1 cellular context compared by ENCODE assay signal in the genomic region with DNA sequence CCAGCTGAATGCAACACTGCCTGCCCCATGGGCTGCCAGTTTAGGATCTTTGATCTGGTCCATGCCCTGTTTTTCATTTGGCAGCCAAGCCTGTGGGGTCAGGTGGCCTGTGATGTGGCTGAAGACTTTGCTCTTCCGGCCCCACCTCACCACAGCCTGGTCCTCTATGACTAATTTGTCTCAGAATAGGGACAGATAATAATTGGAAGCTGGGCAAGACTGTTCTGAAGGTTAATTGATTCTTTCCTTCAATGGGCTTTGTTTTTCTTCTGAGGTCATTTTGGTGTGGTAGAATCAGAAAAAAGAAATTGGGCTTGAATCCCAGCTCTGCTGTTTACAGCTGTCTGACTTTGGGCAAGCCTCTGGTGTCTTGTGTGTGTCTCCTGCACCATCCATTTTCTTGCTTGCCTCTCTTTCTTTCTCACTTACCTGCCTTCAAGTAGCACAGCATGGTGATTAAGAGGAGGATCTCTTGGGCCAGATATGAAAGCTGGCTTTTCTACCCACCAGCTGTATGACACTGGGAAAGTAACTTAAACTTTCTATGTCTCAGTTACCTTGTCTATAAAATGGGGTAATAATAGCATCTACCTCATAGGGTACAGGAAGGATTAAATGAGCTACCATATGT.
A peak's percentile ranks its signal among the peaks of the same experiment; 100 is the strongest.
TF ChIP-seq lines count a peak whose summit lies in the region.

No MANE protein-coding gene starts in this region.

TF ChIP-seq in HepG2, 621 proteins besides CTCF, POLR2A, EP300 and RAD21 (continued from another document and continues in another):
- TF ChIP-seq, protein P1, sequence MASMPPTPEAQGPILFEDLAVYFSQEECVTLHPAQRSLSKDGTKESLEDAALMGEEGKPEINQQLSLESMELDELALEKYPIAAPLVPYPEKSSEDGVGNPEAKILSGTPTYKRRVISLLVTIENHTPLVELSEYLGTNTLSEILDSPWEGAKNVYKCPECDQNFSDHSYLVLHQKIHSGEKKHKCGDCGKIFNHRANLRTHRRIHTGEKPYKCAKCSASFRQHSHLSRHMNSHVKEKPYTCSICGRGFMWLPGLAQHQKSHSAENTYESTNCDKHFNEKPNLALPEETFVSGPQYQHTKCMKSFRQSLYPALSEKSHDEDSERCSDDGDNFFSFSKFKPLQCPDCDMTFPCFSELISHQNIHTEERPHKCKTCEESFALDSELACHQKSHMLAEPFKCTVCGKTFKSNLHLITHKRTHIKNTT (CRISPR knock-in tag; IDR thresholded peaks at IDR 0.05) = no peak
- TF ChIP-seq FOXM1 (CRISPR knock-in tag; IDR thresholded peaks at IDR 0.05) (no peak), RFXAP (CRISPR knock-in tag; IDR thresholded peaks at IDR 0.05; ENCODE audit: borderline replicate concordance) (no peak), PITX1 (CRISPR knock-in tag; IDR thresholded peaks at IDR 0.05) (peak; percentile 18; the same call in 1 of the 2 replicates), RXRA (CRISPR knock-in tag; IDR thresholded peaks at IDR 0.05) (peak; percentile 24; the same call in 1 of the 2 replicates), ZNF317 (CRISPR knock-in tag; IDR thresholded peaks at IDR 0.05) (0 out of 2 replicates have a peak, but pooled peaks have one; percentile 47), ZNF792 (CRISPR knock-in tag; IDR thresholded peaks at IDR 0.05) (no peak), HDAC1 (CRISPR knock-in tag; IDR thresholded peaks at IDR 0.05) (peak; percentile 28; the same call in 1 of the 2 replicates), PTBP1 (IDR thresholded peaks at IDR 0.05; ENCODE audit: low read depth, low read length, poor library complexity, severe bottlenecking) (no peak), YEATS2 (CRISPR knock-in tag; IDR thresholded peaks at IDR 0.05; ENCODE audit: borderline replicate concordance) (no peak), ZNF232 (CRISPR knock-in tag; IDR thresholded peaks at IDR 0.05; ENCODE audit: borderline replicate concordance) (no peak), MTA3 (CRISPR knock-in tag; IDR thresholded peaks at IDR 0.05) (no peak), ZSCAN21 (CRISPR knock-in tag; IDR thresholded peaks at IDR 0.05; ENCODE audit: borderline replicate concordance) (no peak), TBX2 (CRISPR knock-in tag; IDR thresholded peaks at IDR 0.05; ENCODE audit: borderline replicate concordance) (peak; percentile 63; the same call in 1 of the 2 replicates), ATF7 (IDR thresholded peaks at IDR 0.05) (no peak), ATF7 (CRISPR knock-in tag; IDR thresholded peaks at IDR 0.05) (no peak), GPN1 (CRISPR knock-in tag; IDR thresholded peaks at IDR 0.05; ENCODE audit: borderline replicate concordance) (no peak), ZNF530 (CRISPR knock-in tag; IDR thresholded peaks at IDR 0.05; ENCODE audit: low read depth) (no peak), HNRNPL (IDR thresholded peaks at IDR 0.05; ENCODE audit: low read depth, low read length) (0 out of 2 replicates have a peak, but pooled peaks have one; percentile 48), SP140L (CRISPR knock-in tag; IDR thresholded peaks at IDR 0.05; ENCODE audit: borderline replicate concordance) (no peak), HNF4A (CRISPR knock-in tag; IDR thresholded peaks at IDR 0.05) (peak; percentile 83), ZBTB7B (CRISPR knock-in tag; IDR thresholded peaks at IDR 0.05) (no peak), ZNF780A (CRISPR knock-in tag; IDR thresholded peaks at IDR 0.05) (no peak), GATAD2A (CRISPR knock-in tag; IDR thresholded peaks at IDR 0.05) (peak; percentile 79), SRSF9 (IDR thresholded peaks at IDR 0.05; ENCODE audit: borderline replicate concordance, insufficient read depth, low read depth, low read length, poor library complexity, severe bottlenecking) (no peak), SRY (CRISPR knock-in tag; IDR thresholded peaks at IDR 0.05) (no peak), SOX6 (IDR thresholded peaks at IDR 0.05) (no peak), SOX6 (CRISPR knock-in tag; IDR thresholded peaks at IDR 0.05) (peak; percentile 83), RCOR2 (CRISPR knock-in tag; IDR thresholded peaks at IDR 0.05) (0 out of 2 replicates have a peak, but pooled peaks have one; percentile 13)
- TF ChIP-seq, protein P2, sequence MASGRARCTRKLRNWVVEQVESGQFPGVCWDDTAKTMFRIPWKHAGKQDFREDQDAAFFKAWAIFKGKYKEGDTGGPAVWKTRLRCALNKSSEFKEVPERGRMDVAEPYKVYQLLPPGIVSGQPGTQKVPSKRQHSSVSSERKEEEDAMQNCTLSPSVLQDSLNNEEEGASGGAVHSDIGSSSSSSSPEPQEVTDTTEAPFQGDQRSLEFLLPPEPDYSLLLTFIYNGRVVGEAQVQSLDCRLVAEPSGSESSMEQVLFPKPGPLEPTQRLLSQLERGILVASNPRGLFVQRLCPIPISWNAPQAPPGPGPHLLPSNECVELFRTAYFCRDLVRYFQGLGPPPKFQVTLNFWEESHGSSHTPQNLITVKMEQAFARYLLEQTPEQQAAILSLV (CRISPR knock-in tag; IDR thresholded peaks at IDR 0.05; ENCODE audit: borderline replicate concordance) = no peak
- TF ChIP-seq, protein P3, sequence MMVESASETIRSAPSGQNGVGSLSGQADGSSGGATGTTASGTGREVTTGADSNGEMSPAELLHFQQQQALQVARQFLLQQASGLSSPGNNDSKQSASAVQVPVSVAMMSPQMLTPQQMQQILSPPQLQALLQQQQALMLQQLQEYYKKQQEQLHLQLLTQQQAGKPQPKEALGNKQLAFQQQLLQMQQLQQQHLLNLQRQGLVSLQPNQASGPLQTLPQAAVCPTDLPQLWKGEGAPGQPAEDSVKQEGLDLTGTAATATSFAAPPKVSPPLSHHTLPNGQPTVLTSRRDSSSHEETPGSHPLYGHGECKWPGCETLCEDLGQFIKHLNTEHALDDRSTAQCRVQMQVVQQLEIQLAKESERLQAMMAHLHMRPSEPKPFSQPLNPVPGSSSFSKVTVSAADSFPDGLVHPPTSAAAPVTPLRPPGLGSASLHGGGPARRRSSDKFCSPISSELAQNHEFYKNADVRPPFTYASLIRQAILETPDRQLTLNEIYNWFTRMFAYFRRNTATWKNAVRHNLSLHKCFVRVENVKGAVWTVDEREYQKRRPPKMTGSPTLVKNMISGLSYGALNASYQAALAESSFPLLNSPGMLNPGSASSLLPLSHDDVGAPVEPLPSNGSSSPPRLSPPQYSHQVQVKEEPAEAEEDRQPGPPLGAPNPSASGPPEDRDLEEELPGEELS (CRISPR knock-in tag; IDR thresholded peaks at IDR 0.05) = peak; percentile 50; the same call in 1 of the 2 replicates
- TF ChIP-seq, protein P4, sequence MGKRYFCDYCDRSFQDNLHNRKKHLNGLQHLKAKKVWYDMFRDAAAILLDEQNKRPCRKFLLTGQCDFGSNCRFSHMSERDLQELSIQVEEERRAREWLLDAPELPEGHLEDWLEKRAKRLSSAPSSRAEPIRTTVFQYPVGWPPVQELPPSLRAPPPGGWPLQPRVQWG (CRISPR knock-in tag; IDR thresholded peaks at IDR 0.05; ENCODE audit: borderline replicate concordance, low read depth) = no peak
- TF ChIP-seq, protein P5, sequence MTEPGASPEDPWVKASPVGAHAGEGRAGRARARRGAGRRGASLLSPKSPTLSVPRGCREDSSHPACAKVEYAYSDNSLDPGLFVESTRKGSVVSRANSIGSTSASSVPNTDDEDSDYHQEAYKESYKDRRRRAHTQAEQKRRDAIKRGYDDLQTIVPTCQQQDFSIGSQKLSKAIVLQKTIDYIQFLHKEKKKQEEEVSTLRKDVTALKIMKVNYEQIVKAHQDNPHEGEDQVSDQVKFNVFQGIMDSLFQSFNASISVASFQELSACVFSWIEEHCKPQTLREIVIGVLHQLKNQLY (CRISPR knock-in tag; IDR thresholded peaks at IDR 0.05) = no peak
- TF ChIP-seq, protein P6, sequence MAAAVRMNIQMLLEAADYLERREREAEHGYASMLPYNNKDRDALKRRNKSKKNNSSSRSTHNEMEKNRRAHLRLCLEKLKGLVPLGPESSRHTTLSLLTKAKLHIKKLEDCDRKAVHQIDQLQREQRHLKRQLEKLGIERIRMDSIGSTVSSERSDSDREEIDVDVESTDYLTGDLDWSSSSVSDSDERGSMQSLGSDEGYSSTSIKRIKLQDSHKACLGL (CRISPR knock-in tag; IDR thresholded peaks at IDR 0.05) = no peak
- TF ChIP-seq, protein P7, sequence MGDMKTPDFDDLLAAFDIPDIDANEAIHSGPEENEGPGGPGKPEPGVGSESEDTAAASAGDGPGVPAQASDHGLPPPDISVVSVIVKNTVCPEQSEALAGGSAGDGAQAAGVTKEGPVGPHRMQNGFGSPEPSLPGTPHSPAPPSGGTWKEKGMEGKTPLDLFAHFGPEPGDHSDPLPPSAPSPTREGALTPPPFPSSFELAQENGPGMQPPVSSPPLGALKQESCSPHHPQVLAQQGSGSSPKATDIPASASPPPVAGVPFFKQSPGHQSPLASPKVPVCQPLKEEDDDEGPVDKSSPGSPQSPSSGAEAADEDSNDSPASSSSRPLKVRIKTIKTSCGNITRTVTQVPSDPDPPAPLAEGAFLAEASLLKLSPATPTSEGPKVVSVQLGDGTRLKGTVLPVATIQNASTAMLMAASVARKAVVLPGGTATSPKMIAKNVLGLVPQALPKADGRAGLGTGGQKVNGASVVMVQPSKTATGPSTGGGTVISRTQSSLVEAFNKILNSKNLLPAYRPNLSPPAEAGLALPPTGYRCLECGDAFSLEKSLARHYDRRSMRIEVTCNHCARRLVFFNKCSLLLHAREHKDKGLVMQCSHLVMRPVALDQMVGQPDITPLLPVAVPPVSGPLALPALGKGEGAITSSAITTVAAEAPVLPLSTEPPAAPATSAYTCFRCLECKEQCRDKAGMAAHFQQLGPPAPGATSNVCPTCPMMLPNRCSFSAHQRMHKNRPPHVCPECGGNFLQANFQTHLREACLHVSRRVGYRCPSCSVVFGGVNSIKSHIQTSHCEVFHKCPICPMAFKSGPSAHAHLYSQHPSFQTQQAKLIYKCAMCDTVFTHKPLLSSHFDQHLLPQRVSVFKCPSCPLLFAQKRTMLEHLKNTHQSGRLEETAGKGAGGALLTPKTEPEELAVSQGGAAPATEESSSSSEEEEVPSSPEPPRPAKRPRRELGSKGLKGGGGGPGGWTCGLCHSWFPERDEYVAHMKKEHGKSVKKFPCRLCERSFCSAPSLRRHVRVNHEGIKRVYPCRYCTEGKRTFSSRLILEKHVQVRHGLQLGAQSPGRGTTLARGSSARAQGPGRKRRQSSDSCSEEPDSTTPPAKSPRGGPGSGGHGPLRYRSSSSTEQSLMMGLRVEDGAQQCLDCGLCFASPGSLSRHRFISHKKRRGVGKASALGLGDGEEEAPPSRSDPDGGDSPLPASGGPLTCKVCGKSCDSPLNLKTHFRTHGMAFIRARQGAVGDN (CRISPR knock-in tag; IDR thresholded peaks at IDR 0.05) = peak; percentile 54; the same call in 1 of the 2 replicates
- TF ChIP-seq, protein P8, sequence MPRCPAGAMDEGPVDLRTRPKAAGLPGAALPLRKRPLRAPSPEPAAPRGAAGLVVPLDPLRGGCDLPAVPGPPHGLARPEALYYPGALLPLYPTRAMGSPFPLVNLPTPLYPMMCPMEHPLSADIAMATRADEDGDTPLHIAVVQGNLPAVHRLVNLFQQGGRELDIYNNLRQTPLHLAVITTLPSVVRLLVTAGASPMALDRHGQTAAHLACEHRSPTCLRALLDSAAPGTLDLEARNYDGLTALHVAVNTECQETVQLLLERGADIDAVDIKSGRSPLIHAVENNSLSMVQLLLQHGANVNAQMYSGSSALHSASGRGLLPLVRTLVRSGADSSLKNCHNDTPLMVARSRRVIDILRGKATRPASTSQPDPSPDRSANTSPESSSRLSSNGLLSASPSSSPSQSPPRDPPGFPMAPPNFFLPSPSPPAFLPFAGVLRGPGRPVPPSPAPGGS (CRISPR knock-in tag; IDR thresholded peaks at IDR 0.05) = no peak
- TF ChIP-seq, protein P9, sequence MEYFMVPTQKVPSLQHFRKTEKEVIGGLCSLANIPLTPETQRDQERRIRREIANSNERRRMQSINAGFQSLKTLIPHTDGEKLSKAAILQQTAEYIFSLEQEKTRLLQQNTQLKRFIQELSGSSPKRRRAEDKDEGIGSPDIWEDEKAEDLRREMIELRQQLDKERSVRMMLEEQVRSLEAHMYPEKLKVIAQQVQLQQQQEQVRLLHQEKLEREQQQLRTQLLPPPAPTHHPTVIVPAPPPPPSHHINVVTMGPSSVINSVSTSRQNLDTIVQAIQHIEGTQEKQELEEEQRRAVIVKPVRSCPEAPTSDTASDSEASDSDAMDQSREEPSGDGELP (IDR thresholded peaks at IDR 0.05; ENCODE audit: borderline replicate concordance, low read depth) = peak; percentile 59; the same call in 1 of the 2 replicates
- TF ChIP-seq, protein P10, sequence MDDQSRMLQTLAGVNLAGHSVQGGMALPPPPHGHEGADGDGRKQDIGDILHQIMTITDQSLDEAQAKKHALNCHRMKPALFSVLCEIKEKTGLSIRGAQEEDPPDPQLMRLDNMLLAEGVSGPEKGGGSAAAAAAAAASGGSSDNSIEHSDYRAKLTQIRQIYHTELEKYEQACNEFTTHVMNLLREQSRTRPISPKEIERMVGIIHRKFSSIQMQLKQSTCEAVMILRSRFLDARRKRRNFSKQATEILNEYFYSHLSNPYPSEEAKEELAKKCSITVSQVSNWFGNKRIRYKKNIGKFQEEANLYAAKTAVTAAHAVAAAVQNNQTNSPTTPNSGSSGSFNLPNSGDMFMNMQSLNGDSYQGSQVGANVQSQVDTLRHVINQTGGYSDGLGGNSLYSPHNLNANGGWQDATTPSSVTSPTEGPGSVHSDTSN (CRISPR knock-in tag; IDR thresholded peaks at IDR 0.05; ENCODE audit: borderline replicate concordance) = no peak
- TF ChIP-seq, protein P11, sequence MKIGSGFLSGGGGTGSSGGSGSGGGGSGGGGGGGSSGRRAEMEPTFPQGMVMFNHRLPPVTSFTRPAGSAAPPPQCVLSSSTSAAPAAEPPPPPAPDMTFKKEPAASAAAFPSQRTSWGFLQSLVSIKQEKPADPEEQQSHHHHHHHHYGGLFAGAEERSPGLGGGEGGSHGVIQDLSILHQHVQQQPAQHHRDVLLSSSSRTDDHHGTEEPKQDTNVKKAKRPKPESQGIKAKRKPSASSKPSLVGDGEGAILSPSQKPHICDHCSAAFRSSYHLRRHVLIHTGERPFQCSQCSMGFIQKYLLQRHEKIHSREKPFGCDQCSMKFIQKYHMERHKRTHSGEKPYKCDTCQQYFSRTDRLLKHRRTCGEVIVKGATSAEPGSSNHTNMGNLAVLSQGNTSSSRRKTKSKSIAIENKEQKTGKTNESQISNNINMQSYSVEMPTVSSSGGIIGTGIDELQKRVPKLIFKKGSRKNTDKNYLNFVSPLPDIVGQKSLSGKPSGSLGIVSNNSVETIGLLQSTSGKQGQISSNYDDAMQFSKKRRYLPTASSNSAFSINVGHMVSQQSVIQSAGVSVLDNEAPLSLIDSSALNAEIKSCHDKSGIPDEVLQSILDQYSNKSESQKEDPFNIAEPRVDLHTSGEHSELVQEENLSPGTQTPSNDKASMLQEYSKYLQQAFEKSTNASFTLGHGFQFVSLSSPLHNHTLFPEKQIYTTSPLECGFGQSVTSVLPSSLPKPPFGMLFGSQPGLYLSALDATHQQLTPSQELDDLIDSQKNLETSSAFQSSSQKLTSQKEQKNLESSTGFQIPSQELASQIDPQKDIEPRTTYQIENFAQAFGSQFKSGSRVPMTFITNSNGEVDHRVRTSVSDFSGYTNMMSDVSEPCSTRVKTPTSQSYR (CRISPR knock-in tag; IDR thresholded peaks at IDR 0.05; ENCODE audit: borderline replicate concordance) = no peak
- TF ChIP-seq, protein P12, sequence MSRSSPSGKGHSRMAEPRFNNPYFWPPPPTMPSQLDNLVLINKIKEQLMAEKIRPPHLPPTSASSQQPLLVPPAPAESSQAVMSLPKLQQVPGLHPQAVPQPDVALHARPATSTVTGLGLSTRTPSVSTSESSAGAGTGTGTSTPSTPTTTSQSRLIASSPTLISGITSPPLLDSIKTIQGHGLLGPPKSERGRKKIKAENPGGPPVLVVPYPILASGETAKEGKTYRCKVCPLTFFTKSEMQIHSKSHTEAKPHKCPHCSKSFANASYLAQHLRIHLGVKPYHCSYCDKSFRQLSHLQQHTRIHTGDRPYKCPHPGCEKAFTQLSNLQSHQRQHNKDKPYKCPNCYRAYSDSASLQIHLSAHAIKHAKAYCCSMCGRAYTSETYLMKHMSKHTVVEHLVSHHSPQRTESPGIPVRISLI (CRISPR knock-in tag; IDR thresholded peaks at IDR 0.05; ENCODE audit: borderline replicate concordance) = 0 out of 2 replicates have a peak, but pooled peaks have one; percentile 32
